ENCODE assay signal across 1 cellular context in the genomic region with DNA sequence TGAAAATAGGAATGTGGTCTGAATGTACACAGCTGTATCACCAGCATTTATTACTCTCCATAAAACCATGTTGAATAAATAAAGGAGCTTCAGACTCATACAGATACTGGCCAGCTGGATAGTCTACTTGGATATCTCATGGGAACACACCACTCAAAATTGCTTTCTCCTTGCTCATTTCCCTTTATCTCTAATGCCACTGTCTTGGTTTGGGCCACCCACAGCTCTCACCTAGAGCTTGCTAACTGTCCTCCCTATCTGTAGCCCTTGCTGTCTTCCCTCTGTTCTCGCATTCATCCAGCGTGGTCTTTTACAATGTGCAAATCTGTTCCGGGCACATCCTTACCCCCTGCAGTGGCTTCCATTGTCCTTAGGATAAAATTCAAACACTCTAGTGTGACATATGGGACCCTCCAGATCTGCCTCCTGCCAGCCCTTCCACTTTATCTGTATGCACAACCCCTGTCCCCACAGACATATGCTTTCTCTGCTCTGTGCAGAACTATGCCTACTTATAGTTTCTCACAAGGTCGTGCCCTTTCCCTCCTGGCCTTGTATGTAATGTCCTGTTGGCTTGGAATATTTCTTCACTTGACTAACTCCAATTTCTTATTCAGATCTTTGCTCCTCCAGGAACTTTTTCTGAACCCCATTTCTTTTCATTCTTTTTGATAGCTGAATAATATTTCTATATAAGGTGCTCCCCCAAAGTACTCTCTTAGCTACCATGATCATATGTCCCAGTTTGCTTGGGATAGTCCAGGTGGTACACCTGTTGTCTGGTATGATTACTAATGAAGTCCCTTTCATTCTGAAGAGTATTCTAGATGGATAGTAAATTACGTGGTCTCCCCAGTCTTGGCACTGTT.
TF ChIP-seq lines count a peak whose summit lies in the region.

No MANE protein-coding gene starts in this region.

TF ChIP-seq in HEK293, 187 proteins besides CTCF, POLR2A, EP300 and RAD21 (continued from another document):
- TF ChIP-seq GFI1B (tag by site-specific recombination; IDR thresholded peaks at IDR 0.05) (no peak), ZNF423 (tag by site-specific recombination; IDR thresholded peaks at IDR 0.05) (no peak), ZNF146 (tag by site-specific recombination; IDR thresholded peaks at IDR 0.05) (peak; percentile 79), ZBTB17 (tag by site-specific recombination; IDR thresholded peaks at IDR 0.05) (no peak), ZNF19 (tag by site-specific recombination; IDR thresholded peaks at IDR 0.05; ENCODE audit: low read depth) (no peak), KLF10 (tag by site-specific recombination; IDR thresholded peaks at IDR 0.05) (no peak), ZNF501 (tag by site-specific recombination; IDR thresholded peaks at IDR 0.05) (peak; percentile 35; the same call in 1 of the 2 replicates), ZNF211 (tag by site-specific recombination; IDR thresholded peaks at IDR 0.05; ENCODE audit: low read depth) (no peak), GLIS1 (tag by site-specific recombination; IDR thresholded peaks at IDR 0.05) (peak; percentile 44), ZNF239 (tag by site-specific recombination; IDR thresholded peaks at IDR 0.05) (no peak), OSR2 (tag by site-specific recombination; IDR thresholded peaks at IDR 0.05) (peak; percentile 13; the same call in 1 of the 2 replicates), IKZF3 (tag by site-specific recombination; IDR thresholded peaks at IDR 0.05) (no peak)
- TF ChIP-seq, protein P1, sequence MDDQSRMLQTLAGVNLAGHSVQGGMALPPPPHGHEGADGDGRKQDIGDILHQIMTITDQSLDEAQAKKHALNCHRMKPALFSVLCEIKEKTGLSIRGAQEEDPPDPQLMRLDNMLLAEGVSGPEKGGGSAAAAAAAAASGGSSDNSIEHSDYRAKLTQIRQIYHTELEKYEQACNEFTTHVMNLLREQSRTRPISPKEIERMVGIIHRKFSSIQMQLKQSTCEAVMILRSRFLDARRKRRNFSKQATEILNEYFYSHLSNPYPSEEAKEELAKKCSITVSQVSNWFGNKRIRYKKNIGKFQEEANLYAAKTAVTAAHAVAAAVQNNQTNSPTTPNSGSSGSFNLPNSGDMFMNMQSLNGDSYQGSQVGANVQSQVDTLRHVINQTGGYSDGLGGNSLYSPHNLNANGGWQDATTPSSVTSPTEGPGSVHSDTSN (CRISPR knock-in tag; IDR thresholded peaks at IDR 0.05): no peak
- TF ChIP-seq, protein P2, sequence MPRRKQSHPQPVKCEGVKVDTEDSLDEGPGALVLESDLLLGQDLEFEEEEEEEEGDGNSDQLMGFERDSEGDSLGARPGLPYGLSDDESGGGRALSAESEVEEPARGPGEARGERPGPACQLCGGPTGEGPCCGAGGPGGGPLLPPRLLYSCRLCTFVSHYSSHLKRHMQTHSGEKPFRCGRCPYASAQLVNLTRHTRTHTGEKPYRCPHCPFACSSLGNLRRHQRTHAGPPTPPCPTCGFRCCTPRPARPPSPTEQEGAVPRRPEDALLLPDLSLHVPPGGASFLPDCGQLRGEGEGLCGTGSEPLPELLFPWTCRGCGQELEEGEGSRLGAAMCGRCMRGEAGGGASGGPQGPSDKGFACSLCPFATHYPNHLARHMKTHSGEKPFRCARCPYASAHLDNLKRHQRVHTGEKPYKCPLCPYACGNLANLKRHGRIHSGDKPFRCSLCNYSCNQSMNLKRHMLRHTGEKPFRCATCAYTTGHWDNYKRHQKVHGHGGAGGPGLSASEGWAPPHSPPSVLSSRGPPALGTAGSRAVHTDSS (tag by site-specific recombination; IDR thresholded peaks at IDR 0.05): no peak
